ENCODE assay signal across 1 cellular context in genomic region chr19:1408300-1409203, GRCh38.
A peak's percentile ranks its signal among the peaks of the same experiment; 100 is the strongest.
TF ChIP-seq lines count a peak whose summit lies in the region.

No MANE protein-coding gene starts in this region.

TF ChIP-seq in HepG2, 621 proteins besides CTCF, POLR2A, EP300 and RAD21 (continued from another document and continues in another):
- TF ChIP-seq REST (IDR thresholded peaks at IDR 0.05; ENCODE audit: borderline replicate concordance in 1 of 2, low read depth in 1 of 2, low read length in 2 of 2) (no peak), ZBTB34 (CRISPR knock-in tag; IDR thresholded peaks at IDR 0.05) (no peak), TCF7 (IDR thresholded peaks at IDR 0.05; ENCODE audit: low read depth) (no peak), BRCA1 (CRISPR knock-in tag; IDR thresholded peaks at IDR 0.05) (no peak), MAF1 (CRISPR knock-in tag; IDR thresholded peaks at IDR 0.05; ENCODE audit: borderline replicate concordance) (no peak), ZNF563 (CRISPR knock-in tag; IDR thresholded peaks at IDR 0.05) (no peak), KLF6 (CRISPR knock-in tag; IDR thresholded peaks at IDR 0.05) (no peak), ZNF441 (CRISPR knock-in tag; IDR thresholded peaks at IDR 0.05; ENCODE audit: borderline replicate concordance) (no peak), TAF1 (CRISPR knock-in tag; IDR thresholded peaks at IDR 0.05) (peak; percentile 34; the same call in 1 of the 2 replicates), JUN (CRISPR knock-in tag; IDR thresholded peaks at IDR 0.05) (no peak), TMF1 (CRISPR knock-in tag; IDR thresholded peaks at IDR 0.05; ENCODE audit: low read depth) (no peak), TEAD2 (CRISPR knock-in tag; IDR thresholded peaks at IDR 0.05) (no peak), ZNF460 (CRISPR knock-in tag; IDR thresholded peaks at IDR 0.05; ENCODE audit: borderline replicate concordance) (no peak), TRIM24 (CRISPR knock-in tag; IDR thresholded peaks at IDR 0.05) (no peak), ZNF547 (CRISPR knock-in tag; IDR thresholded peaks at IDR 0.05) (no peak; the same call in 1 of the 2 replicates), KAT7 (CRISPR knock-in tag; IDR thresholded peaks at IDR 0.05; ENCODE audit: borderline replicate concordance) (peak; percentile 73; the same call in 1 of the 2 replicates), HOXA9 (CRISPR knock-in tag; IDR thresholded peaks at IDR 0.05; ENCODE audit: borderline replicate concordance) (no peak), YY1 (IDR thresholded peaks at IDR 0.05; ENCODE audit: insufficient read depth, insufficient replicate concordance, low read depth, low read length) (peak; percentile 55), THYN1 (CRISPR knock-in tag; IDR thresholded peaks at IDR 0.05; ENCODE audit: borderline replicate concordance, low read depth) (no peak), SIX1 (CRISPR knock-in tag; IDR thresholded peaks at IDR 0.05; ENCODE audit: borderline replicate concordance) (no peak), HNRNPK (IDR thresholded peaks at IDR 0.05; ENCODE audit: low read depth, low read length, poor library complexity, severe bottlenecking) (peak; percentile 37), SNAPC4 (CRISPR knock-in tag; IDR thresholded peaks at IDR 0.05) (no peak), SKI (IDR thresholded peaks at IDR 0.05; ENCODE audit: partially characterized antibody) (no peak), ATF5 (CRISPR knock-in tag; IDR thresholded peaks at IDR 0.05; ENCODE audit: low read depth) (no peak), IRF2 (CRISPR knock-in tag; IDR thresholded peaks at IDR 0.05) (no peak), ZNF564 (CRISPR knock-in tag; IDR thresholded peaks at IDR 0.05) (peak; percentile 16; the same call in 1 of the 2 replicates), TCF12 (IDR thresholded peaks at IDR 0.05) (no peak), TCF12 (CRISPR knock-in tag; IDR thresholded peaks at IDR 0.05) (no peak), SAP130 (CRISPR knock-in tag; IDR thresholded peaks at IDR 0.05; ENCODE audit: low read depth) (peak; percentile 76), KDM2A (CRISPR knock-in tag; IDR thresholded peaks at IDR 0.05; ENCODE audit: borderline replicate concordance, low read depth) (peak; percentile 53; the same call in 1 of the 2 replicates), KMT2A (CRISPR knock-in tag; IDR thresholded peaks at IDR 0.05) (peak; percentile 68; the same call in 1 of the 2 replicates), ZNF3 (CRISPR knock-in tag; IDR thresholded peaks at IDR 0.05) (no peak), ZBTB1 (CRISPR knock-in tag; IDR thresholded peaks at IDR 0.05; ENCODE audit: borderline replicate concordance) (no peak), ZNF44 (CRISPR knock-in tag; IDR thresholded peaks at IDR 0.05) (0 out of 2 replicates have a peak, but pooled peaks have one; percentile 7), ZNF883 (CRISPR knock-in tag; IDR thresholded peaks at IDR 0.05; ENCODE audit: not compliant biosample characterization) (peak; percentile 30), ZNF430 (CRISPR knock-in tag; IDR thresholded peaks at IDR 0.05) (peak; percentile 70; the same call in 1 of the 2 replicates), BRD4 (CRISPR knock-in tag; IDR thresholded peaks at IDR 0.05) (0 out of 2 replicates have a peak, but pooled peaks have one; percentile 10), ZNF296 (CRISPR knock-in tag; conservative IDR thresholded peaks at IDR 0.05) (no peak), MTA3 (CRISPR knock-in tag; IDR thresholded peaks at IDR 0.05) (no peak)
- TF ChIP-seq, protein P1, sequence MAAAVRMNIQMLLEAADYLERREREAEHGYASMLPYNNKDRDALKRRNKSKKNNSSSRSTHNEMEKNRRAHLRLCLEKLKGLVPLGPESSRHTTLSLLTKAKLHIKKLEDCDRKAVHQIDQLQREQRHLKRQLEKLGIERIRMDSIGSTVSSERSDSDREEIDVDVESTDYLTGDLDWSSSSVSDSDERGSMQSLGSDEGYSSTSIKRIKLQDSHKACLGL (CRISPR knock-in tag; IDR thresholded peaks at IDR 0.05) = peak; percentile 73; the same call in 1 of the 2 replicates
- TF ChIP-seq, protein P2, sequence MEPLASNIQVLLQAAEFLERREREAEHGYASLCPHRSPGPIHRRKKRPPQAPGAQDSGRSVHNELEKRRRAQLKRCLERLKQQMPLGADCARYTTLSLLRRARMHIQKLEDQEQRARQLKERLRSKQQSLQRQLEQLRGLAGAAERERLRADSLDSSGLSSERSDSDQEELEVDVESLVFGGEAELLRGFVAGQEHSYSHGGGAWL (CRISPR knock-in tag; IDR thresholded peaks at IDR 0.05) = peak; percentile 35; the same call in 1 of the 2 replicates
- TF ChIP-seq, protein P3, sequence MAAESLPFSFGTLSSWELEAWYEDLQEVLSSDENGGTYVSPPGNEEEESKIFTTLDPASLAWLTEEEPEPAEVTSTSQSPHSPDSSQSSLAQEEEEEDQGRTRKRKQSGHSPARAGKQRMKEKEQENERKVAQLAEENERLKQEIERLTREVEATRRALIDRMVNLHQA (CRISPR knock-in tag; IDR thresholded peaks at IDR 0.05) = no peak
- TF ChIP-seq, protein P4, sequence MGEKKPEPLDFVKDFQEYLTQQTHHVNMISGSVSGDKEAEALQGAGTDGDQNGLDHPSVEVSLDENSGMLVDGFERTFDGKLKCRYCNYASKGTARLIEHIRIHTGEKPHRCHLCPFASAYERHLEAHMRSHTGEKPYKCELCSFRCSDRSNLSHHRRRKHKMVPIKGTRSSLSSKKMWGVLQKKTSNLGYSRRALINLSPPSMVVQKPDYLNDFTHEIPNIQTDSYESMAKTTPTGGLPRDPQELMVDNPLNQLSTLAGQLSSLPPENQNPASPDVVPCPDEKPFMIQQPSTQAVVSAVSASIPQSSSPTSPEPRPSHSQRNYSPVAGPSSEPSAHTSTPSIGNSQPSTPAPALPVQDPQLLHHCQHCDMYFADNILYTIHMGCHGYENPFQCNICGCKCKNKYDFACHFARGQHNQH (CRISPR knock-in tag; IDR thresholded peaks at IDR 0.05) = 0 out of 2 replicates have a peak, but pooled peaks have one; percentile 37
- TF ChIP-seq, protein P5, sequence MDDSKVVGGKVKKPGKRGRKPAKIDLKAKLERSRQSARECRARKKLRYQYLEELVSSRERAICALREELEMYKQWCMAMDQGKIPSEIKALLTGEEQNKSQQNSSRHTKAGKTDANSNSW (CRISPR knock-in tag; IDR thresholded peaks at IDR 0.05; ENCODE audit: borderline replicate concordance) = no peak
- TF ChIP-seq, protein P6, sequence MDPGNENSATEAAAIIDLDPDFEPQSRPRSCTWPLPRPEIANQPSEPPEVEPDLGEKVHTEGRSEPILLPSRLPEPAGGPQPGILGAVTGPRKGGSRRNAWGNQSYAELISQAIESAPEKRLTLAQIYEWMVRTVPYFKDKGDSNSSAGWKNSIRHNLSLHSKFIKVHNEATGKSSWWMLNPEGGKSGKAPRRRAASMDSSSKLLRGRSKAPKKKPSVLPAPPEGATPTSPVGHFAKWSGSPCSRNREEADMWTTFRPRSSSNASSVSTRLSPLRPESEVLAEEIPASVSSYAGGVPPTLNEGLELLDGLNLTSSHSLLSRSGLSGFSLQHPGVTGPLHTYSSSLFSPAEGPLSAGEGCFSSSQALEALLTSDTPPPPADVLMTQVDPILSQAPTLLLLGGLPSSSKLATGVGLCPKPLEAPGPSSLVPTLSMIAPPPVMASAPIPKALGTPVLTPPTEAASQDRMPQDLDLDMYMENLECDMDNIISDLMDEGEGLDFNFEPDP (CRISPR knock-in tag; conservative IDR thresholded peaks at IDR 0.05) = no peak
- TF ChIP-seq, protein P7, sequence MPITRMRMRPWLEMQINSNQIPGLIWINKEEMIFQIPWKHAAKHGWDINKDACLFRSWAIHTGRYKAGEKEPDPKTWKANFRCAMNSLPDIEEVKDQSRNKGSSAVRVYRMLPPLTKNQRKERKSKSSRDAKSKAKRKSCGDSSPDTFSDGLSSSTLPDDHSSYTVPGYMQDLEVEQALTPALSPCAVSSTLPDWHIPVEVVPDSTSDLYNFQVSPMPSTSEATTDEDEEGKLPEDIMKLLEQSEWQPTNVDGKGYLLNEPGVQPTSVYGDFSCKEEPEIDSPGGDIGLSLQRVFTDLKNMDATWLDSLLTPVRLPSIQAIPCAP (CRISPR knock-in tag; IDR thresholded peaks at IDR 0.05; ENCODE audit: low read depth) = no peak
- TF ChIP-seq, protein P8, sequence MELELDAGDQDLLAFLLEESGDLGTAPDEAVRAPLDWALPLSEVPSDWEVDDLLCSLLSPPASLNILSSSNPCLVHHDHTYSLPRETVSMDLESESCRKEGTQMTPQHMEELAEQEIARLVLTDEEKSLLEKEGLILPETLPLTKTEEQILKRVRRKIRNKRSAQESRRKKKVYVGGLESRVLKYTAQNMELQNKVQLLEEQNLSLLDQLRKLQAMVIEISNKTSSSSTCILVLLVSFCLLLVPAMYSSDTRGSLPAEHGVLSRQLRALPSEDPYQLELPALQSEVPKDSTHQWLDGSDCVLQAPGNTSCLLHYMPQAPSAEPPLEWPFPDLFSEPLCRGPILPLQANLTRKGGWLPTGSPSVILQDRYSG (CRISPR knock-in tag; IDR thresholded peaks at IDR 0.05) = no peak
- TF ChIP-seq, protein P9, sequence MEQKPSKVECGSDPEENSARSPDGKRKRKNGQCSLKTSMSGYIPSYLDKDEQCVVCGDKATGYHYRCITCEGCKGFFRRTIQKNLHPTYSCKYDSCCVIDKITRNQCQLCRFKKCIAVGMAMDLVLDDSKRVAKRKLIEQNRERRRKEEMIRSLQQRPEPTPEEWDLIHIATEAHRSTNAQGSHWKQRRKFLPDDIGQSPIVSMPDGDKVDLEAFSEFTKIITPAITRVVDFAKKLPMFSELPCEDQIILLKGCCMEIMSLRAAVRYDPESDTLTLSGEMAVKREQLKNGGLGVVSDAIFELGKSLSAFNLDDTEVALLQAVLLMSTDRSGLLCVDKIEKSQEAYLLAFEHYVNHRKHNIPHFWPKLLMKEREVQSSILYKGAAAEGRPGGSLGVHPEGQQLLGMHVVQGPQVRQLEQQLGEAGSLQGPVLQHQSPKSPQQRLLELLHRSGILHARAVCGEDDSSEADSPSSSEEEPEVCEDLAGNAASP (CRISPR knock-in tag; IDR thresholded peaks at IDR 0.05; ENCODE audit: borderline replicate concordance) = peak; percentile 16; the same call in 1 of the 2 replicates
